In genomic region chr11:111736621-111737055, GRCh38 we compare ENCODE assay signal across 8 cellular contexts. TPM values are rescaled to one million over a fixed set of nuclear protein-coding genes. Genes with fewer than 3 reads are reported as not detected.
DNase-seq lines count a peak whose midpoint lies in the region; ATAC-seq and TF ChIP-seq lines count a peak whose summit lies in the region.
"Had no signal": no experiment of that assay in that cellular context is flagged by ENCODE, and none has a peak within 500 bp of the region (broad histone marks: within the 10 kb centered on the region; RNA-seq: fewer than 3 reads in every experiment).

No MANE protein-coding gene starts in this region.

- peaks cover 24% of the 10 kb centered on the region for H3K36me3 ChIP-seq in RWPE2 (ENCODE audit: low read depth)
- H3K36me3 ChIP-seq in endodermal cell (ENCODE audit: control insufficient read depth, insufficient read depth, low read length), result peaks cover 49% of the 10 kb centered on the region
- H3K36me3 ChIP-seq in tibial nerve, result peaks cover 0 to 16% (median 0%) of the 10 kb centered on the region in 3 donors

- no peak overlapping the region for H3K9ac ChIP-seq in endodermal cell (ENCODE audit: extremely low read depth, low read length, poor library complexity, severe bottlenecking)

- DNase-seq in RWPE2 (ENCODE audit: low spot score) (no peak), endodermal cell (no peak), nephron progenitor cell (no peak), tibial nerve (ENCODE audit: low spot score in 2 of 2) (no peak), NCI-H2029 (lab: John Stamatoyannopoulos, UW) (no peak), NCI-H2171 treated with DMSO at 0.1 percent for 48 hours (lab: John Stamatoyannopoulos, UW) (no peak)
- DNase-seq: NCI-H510A had no signal

- H3K4me1 ChIP-seq in RWPE2 (ENCODE audit: insufficient read depth, poor library complexity, severe bottlenecking) (peaks cover 18% of the 10 kb centered on the region), endodermal cell (ENCODE audit: control insufficient read depth, insufficient read depth, low read length) (peaks cover 10% of the 10 kb centered on the region), tibial nerve (peaks cover 0 to 76% (median 55%) of the 10 kb centered on the region in 4 donors)

- TF ChIP-seq CTCF in RWPE2 (IDR thresholded peaks at IDR 0.05; ENCODE audit: poor library complexity, severe bottlenecking) (no peak), endodermal cell (conservative IDR thresholded peaks at IDR 0.05) (no peak), nephron progenitor cell (IDR thresholded peaks at IDR 0.05) (no peak), tibial nerve (IDR thresholded peaks at IDR 0.05) (no peak)

- H3K27ac Mint-ChIP-seq in endodermal cell (peak overlapping the region; percentile 52), nephron progenitor cell (peak overlapping the region; percentile 100)

- no peak overlapping the region for H3K4me3 ChIP-seq in RWPE2 (ENCODE audit: severe bottlenecking)
- H3K4me3 ChIP-seq in endodermal cell (ENCODE audit: low read length), result no peak overlapping the region
- H3K4me3 ChIP-seq in tibial nerve, result no peak overlapping the region

- no peak for TF ChIP-seq POLR2A in tibial nerve (IDR thresholded peaks at IDR 0.05)

- H3K9me3 Mint-ChIP-seq in endodermal cell, result no peaks in the 10 kb centered on the region
- no peaks in the 10 kb centered on the region for H3K9me3 Mint-ChIP-seq in nephron progenitor cell

- no peak for TF ChIP-seq EP300 in tibial nerve (IDR thresholded peaks at IDR 0.05)

- no peak overlapping the region for H3K4me3 Mint-ChIP-seq in endodermal cell
- H3K4me3 Mint-ChIP-seq in nephron progenitor cell, result peak overlapping the region; percentile 18

- H3K36me3 Mint-ChIP-seq in endodermal cell (ENCODE audit: low read depth) (peaks cover 20% of the 10 kb centered on the region), nephron progenitor cell (ENCODE audit: low read depth) (peaks cover 24% of the 10 kb centered on the region)

- H3K9me3 ChIP-seq in RWPE2 (ENCODE audit: severe bottlenecking) (no peaks in the 10 kb centered on the region), endodermal cell (ENCODE audit: control insufficient read depth, low read length) (no peaks in the 10 kb centered on the region), tibial nerve (no peaks in the 10 kb centered on the region)

- H3K27ac ChIP-seq in RWPE2 (ENCODE audit: poor library complexity, severe bottlenecking), result peak overlapping the region; percentile 81
- peak overlapping the region; percentile 95 for H3K27ac ChIP-seq in endodermal cell (ENCODE audit: low read depth, low read length)
- H3K27ac ChIP-seq in tibial nerve, result peak overlapping the region; percentile 90 to 99 (median 94)

- 87 to 93% methylated on average over 7 to 8 of the region's 8 CpGs for WGBS in endodermal cell (ENCODE audit: insufficient coverage in 1 of 2, insufficient read length in 1 of 2), 2 experiments
- WGBS in tibial nerve, 2 donors, result 32 to 43% methylated on average over 8 of the region's 8 CpGs

- H3K27me3 Mint-ChIP-seq in endodermal cell (ENCODE audit: insufficient read depth) (no peaks in the 10 kb centered on the region), nephron progenitor cell (ENCODE audit: low read depth, poor library complexity) (no peaks in the 10 kb centered on the region)

- H3K27me3 ChIP-seq in RWPE2 (ENCODE audit: insufficient read depth, poor library complexity, severe bottlenecking), result no peaks in the 10 kb centered on the region
- no peaks in the 10 kb centered on the region for H3K27me3 ChIP-seq in endodermal cell (ENCODE audit: control insufficient read depth, insufficient read depth, low read length, poor library complexity, severe bottlenecking)
- H3K27me3 ChIP-seq in tibial nerve, result no peaks in the 10 kb centered on the region

- ATAC-seq in RWPE2 (ENCODE audit: low read depth) (no peak), HG03439 (IDR thresholded peaks at IDR 0.05; ENCODE audit: unreplicated experiment) (no peak)

- H3K4me1 Mint-ChIP-seq in endodermal cell (peaks cover 27% of the 10 kb centered on the region), nephron progenitor cell (peaks cover 55% of the 10 kb centered on the region)

RNA-seq across cellular contexts. Expression of gene PPP2R1B, which starts 29.6 kb away (rescaled TPM):
- total RNA-seq in endodermal cell (10 to 100 TPM; 70.0 to 89.7 TPM), tibial nerve (10 to 100 TPM; 20.8 to 41.4 (median 25.1) TPM)
- 36.8 TPM for polyA plus RNA-seq in endodermal cell (2013, experiment 1 of 2)
- 37.3 TPM for polyA plus RNA-seq in endodermal cell (2013, experiment 2 of 2)
